In genomic region chr5:141320225-141321169, GRCh38 we compare ENCODE assay signal across 8 cellular contexts. TPM values are rescaled to one million over a fixed set of nuclear protein-coding genes. Genes with fewer than 3 reads are reported as not detected.
A peak's percentile ranks its signal among the peaks of the same experiment; 100 is the strongest.
DNase-seq lines count a peak whose midpoint lies in the region; ATAC-seq and TF ChIP-seq lines count a peak whose summit lies in the region.

A gene with protein sequence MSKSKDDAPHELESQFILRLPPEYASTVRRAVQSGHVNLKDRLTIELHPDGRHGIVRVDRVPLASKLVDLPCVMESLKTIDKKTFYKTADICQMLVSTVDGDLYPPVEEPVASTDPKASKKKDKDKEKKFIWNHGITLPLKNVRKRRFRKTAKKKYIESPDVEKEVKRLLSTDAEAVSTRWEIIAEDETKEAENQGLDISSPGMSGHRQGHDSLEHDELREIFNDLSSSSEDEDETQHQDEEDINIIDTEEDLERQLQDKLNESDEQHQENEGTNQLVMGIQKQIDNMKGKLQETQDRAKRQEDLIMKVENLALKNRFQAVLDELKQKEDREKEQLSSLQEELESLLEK (minus strand): TSS chr5:141320784. CDS start chr5:141320044, 740 bp downstream.

- peak within 1 kb of the TSS; percentile 83 for H4K91ac ChIP-seq in IMR-90 (ENCODE audit: insufficient read depth, low read depth, low read length)

- no peaks in the 10 kb centered on the region for H3K9me2 ChIP-seq in OCI-LY7 (ENCODE audit: insufficient read depth, low read length)

- no peak within 1 kb of the TSS; the same call in 1 of the 2 replicates for H2BK20ac ChIP-seq in IMR-90 (ENCODE audit: low read depth, low read length)

- in situ Hi-C loops in IMR-90 (cut with MboI; ENCODE audit: low sequenced_read_pairs): no loop called here

- H3K36me3 ChIP-seq in IMR-90 (ENCODE audit: control insufficient read depth, insufficient read depth, low read length) (peaks cover 11% of the 10 kb centered on the region), OCI-LY7 (ENCODE audit: insufficient read depth, low read length) (peaks cover 49% of the 10 kb centered on the region)

- BruUV-seq in IMR-90 (replicated peaks; lab: Mats Ljungman, UMichigan) (TSS peak; percentile 81), OCI-LY7 (replicated peaks; lab: Mats Ljungman, UMichigan) (TSS peak; percentile 83)

- 1% methylated on average over 41 of the region's 67 CpGs; no CpG with 5 or more reads in 1 of the 2 experiments for WGBS in IMR-90 (ENCODE audit: extremely low coverage in 2 of 2, insufficient read length in 1 of 2), 2 experiments

- H3K4ac ChIP-seq in IMR-90 (ENCODE audit: low read depth, low read length): peak within 1 kb of the TSS; percentile 89

- H3K27me3 ChIP-seq in IMR-90 (ENCODE audit: control insufficient read depth, insufficient read depth, low read length) (no peaks in the 10 kb centered on the region), mononuclear cell (ENCODE audit: insufficient read depth, low read length) (peaks cover 6% of the 10 kb centered on the region)

- CTCF ChIA-PET in IMR-90 (lab: Yijun Ruan, JAX) (interaction anchor here (0.8 to 1.7 kb wide), 10 partner anchors 40 to 310 kb away, joined by 3 to 7 read pairs (median 4); partner anchors contain the start of genes PCDHGA10 and PCDHGA11), OCI-LY7 (lab: Charles Lee; ENCODE audit: unreplicated experiment) (interaction anchor here (0.6 to 2.0 kb wide), 10 partner anchors 9 to 237 kb away, joined by 3 to 5 read pairs (median 3); partner anchors contain the start of genes PCDHGA1 and PCDHGA3)

- TF ChIP-seq POLR2A in IMR-90 (IDR thresholded peaks at IDR 0.05; ENCODE audit: low read depth, low read length): peak; percentile 97

- H3K14ac ChIP-seq in IMR-90 (replicated peaks; ENCODE audit: low read depth, low read length): peak within 1 kb of the TSS; percentile 93

- peak within 1 kb of the TSS; percentile 67 for H2BK5ac ChIP-seq in IMR-90 (ENCODE audit: low read depth, low read length, poor library complexity, severe bottlenecking)

- peaks cover 41% of the 10 kb centered on the region for H3K9me3 ChIP-seq in IMR-90 (ENCODE audit: control insufficient read depth, insufficient read depth, low read length)
- peaks cover 45% of the 10 kb centered on the region for H3K9me3 ChIP-seq in OCI-LY7 (ENCODE audit: low read length)
- H3K9me3 ChIP-seq in mononuclear cell (ENCODE audit: low read depth, low read length): peaks cover 46% of the 10 kb centered on the region

- POLR2A ChIA-PET in IMR-90 (lab: Charles Lee; ENCODE audit: unreplicated experiment): interaction anchor here (0.7 kb wide), 1 partner anchor 244 kb away, joined by 3 read pairs; no protein-coding TSS in a partner anchor
- POLR2A ChIA-PET in OCI-LY7 (lab: Charles Lee): interaction anchor here (0.6 to 3.2 kb wide), 23 partner anchors 9 to 1036 kb away, joined by 3 to 29 read pairs (median 4); partner anchors contain the start of genes PCDHGA1, PCDHGA2 and RNF14

- H3K9me1 ChIP-seq in IMR-90 (ENCODE audit: insufficient read depth, low read length): no peaks in the 10 kb centered on the region

- H4K20me1 ChIP-seq in IMR-90 (ENCODE audit: insufficient read depth, low read length) (peaks cover 7% of the 10 kb centered on the region; the same call in 1 of the 2 replicates), OCI-LY7 (ENCODE audit: insufficient read depth, low read length) (no peaks in the 10 kb centered on the region)

- no peak within 1 kb of the TSS for H2BK15ac ChIP-seq in IMR-90 (ENCODE audit: low read depth, low read length)

- H2AFZ ChIP-seq in IMR-90 (replicated peaks; ENCODE audit: low read length, poor library complexity) (peak within 1 kb of the TSS; percentile 97), OCI-LY7 (ENCODE audit: low read length) (peak within 1 kb of the TSS; percentile 83)

- H3K79me2 ChIP-seq in OCI-LY7 (ENCODE audit: insufficient read depth, low read depth, low read length): peaks cover 58% of the 10 kb centered on the region

- ATAC-seq in GM21526 (IDR thresholded peaks at IDR 0.05; ENCODE audit: low FRiP score, unreplicated experiment): peak; percentile 95
- ATAC-seq in IMR-90 (ENCODE audit: low read depth): peak; percentile 96

- dilution Hi-C loops in IMR-90 (cut with HindIII; ENCODE audit: low sequenced_read_pairs, unreplicated experiment): no loop called here

- TF ChIP-seq RAD21 in IMR-90 (IDR thresholded peaks at IDR 0.05; ENCODE audit: low read length): peak; percentile 47

- H3K4me3 ChIP-seq in IMR-90 (ENCODE audit: insufficient read depth, low read depth, low read length): peak within 1 kb of the TSS; percentile 66
- H3K4me3 ChIP-seq in OCI-LY7 (ENCODE audit: low read depth, low read length, poor library complexity, severe bottlenecking): peak within 1 kb of the TSS; percentile 96
- H3K4me3 ChIP-seq in epithelial cell of esophagus (ENCODE audit: low read length): peak within 1 kb of the TSS; percentile 86
- H3K4me3 ChIP-seq in mononuclear cell (ENCODE audit: low read length): peak within 1 kb of the TSS; percentile 77

- peak within 1 kb of the TSS; percentile 59 for H2AK9ac ChIP-seq in IMR-90 (replicated peaks; ENCODE audit: low read depth, low read length, poor library complexity)

- H3K9ac ChIP-seq in IMR-90 (ENCODE audit: low read depth, low read length): peak within 1 kb of the TSS; percentile 72

- H3K27ac ChIP-seq in IMR-90 (ENCODE audit: insufficient read depth, low read length) (peak within 1 kb of the TSS; percentile 80), OCI-LY7 (ENCODE audit: low read depth, low read length, poor library complexity, severe bottlenecking) (peak within 1 kb of the TSS; percentile 85)

- DNase-seq in DMS153 (lab: John Stamatoyannopoulos, UW) (peak; percentile 72), IMR-90 (peak; percentile 92), OCI-LY7 (ENCODE audit: low spot score) (peak; percentile 97), activated T-cell treated with anti-CD3 and anti-CD28 coated beads for 1 hour (ENCODE audit: low read depth) (peak; percentile 88), epithelial cell of esophagus (ENCODE audit: low read depth) (peak; percentile 93)
- DNase-seq in stimulated activated CD8-positive, alpha-beta memory T cell treated with anti-CD3 and anti-CD28 coated beads, Interleukin-4, amount 100 ng/mL, for 1 hour (ENCODE audit: low read depth in 2 of 2, low spot score in 1 of 2): peak; percentile 78 to 86

- peak within 1 kb of the TSS; percentile 40; the same call in 1 of the 2 replicates for H2BK120ac ChIP-seq in IMR-90 (ENCODE audit: low read depth, low read length)

- peak within 1 kb of the TSS; percentile 66 for H3K18ac ChIP-seq in IMR-90 (ENCODE audit: low read depth, low read length)

- peak within 1 kb of the TSS; percentile 92 to 96 for H4K8ac ChIP-seq in IMR-90 (ENCODE audit: low read depth in 2 of 2, low read length in 2 of 2)

- H3K23ac ChIP-seq in IMR-90 (ENCODE audit: low read depth, low read length): peak within 1 kb of the TSS; percentile 64

- TF ChIP-seq CTCF in IMR-90 (conservative IDR thresholded peaks at IDR 0.05; ENCODE audit: low read depth, low read length): peak; percentile 86
- TF ChIP-seq CTCF in OCI-LY7 (conservative IDR thresholded peaks at IDR 0.05; ENCODE audit: low read length): peak; percentile 96
- peak; percentile 88 for TF ChIP-seq CTCF in epithelial cell of esophagus (IDR thresholded peaks at IDR 0.05; ENCODE audit: insufficient read depth, low read depth, low read length, missing control alignments)

- peak within 1 kb of the TSS; percentile 85; the same call in 1 of the 2 replicates for H3K56ac ChIP-seq in IMR-90 (ENCODE audit: extremely low read depth, insufficient read depth, low read length)

- H3K4me1 ChIP-seq in IMR-90 (ENCODE audit: control insufficient read depth, insufficient read depth, low read length) (no peaks in the 10 kb centered on the region), OCI-LY7 (ENCODE audit: insufficient read depth, low read length, poor library complexity, severe bottlenecking) (peaks cover 34% of the 10 kb centered on the region), mononuclear cell (ENCODE audit: insufficient read depth, low read length) (peaks cover 11% of the 10 kb centered on the region)

- H3K4me2 ChIP-seq in IMR-90 (ENCODE audit: low read depth, low read length): peak within 1 kb of the TSS; percentile 64
- H3K4me2 ChIP-seq in OCI-LY7 (ENCODE audit: low read length): peak within 1 kb of the TSS; percentile 79

- intact Hi-C loops in IMR-90 (cut with micrococcal nuclease) (no loop called here), OCI-LY7 (cut with micrococcal nuclease; ENCODE audit: unreplicated experiment) (loop anchor here (10.0 kb wide), 1 partner anchor 784 kb away; the partner anchor contains the start of gene NDFIP1)

- H2AK5ac ChIP-seq in IMR-90 (ENCODE audit: low read depth, low read length): no peak within 1 kb of the TSS

- peaks cover 10 to 17% of the 10 kb centered on the region in 2 experiments for H3K79me1 ChIP-seq in IMR-90 (ENCODE audit: low read depth in 1 of 2, low read length in 2 of 2)

- H4K5ac ChIP-seq in IMR-90 (ENCODE audit: low read depth, low read length): peak within 1 kb of the TSS; percentile 91

TF ChIP-seq in IMR-90, 13 proteins besides CTCF, POLR2A, EP300 and RAD21 (continues in another document):
- TF ChIP-seq RCOR1 (IDR thresholded peaks at IDR 0.05; ENCODE audit: insufficient replicate concordance, low read length): no peak
- no peak for TF ChIP-seq FOS (IDR thresholded peaks at IDR 0.05; ENCODE audit: low read depth, low read length)
- TF ChIP-seq MAZ (IDR thresholded peaks at IDR 0.05; ENCODE audit: borderline replicate concordance, low read depth, low read length): peak; percentile 88; the same call in 1 of the 2 replicates
- no peak for TF ChIP-seq CEBPB (IDR thresholded peaks at IDR 0.05; ENCODE audit: low read depth, low read length)
- TF ChIP-seq SMC3 (IDR thresholded peaks at IDR 0.05; ENCODE audit: low read depth, low read length): no peak
- no peak for TF ChIP-seq RFX5 (IDR thresholded peaks at IDR 0.05; ENCODE audit: low read depth, low read length)
- no peak for TF ChIP-seq BHLHE40 (IDR thresholded peaks at IDR 0.05; ENCODE audit: low read depth, low read length)
- TF ChIP-seq MAFK (IDR thresholded peaks at IDR 0.05; ENCODE audit: low read depth, low read length): 0 out of 2 replicates have a peak, but pooled peaks have one; percentile 30

RNA-seq across cellular contexts. Expression of the gene that starts here (rescaled TPM):
- total RNA-seq in IMR-90 (2012; rRNA removed) (51.8 and 100 TPM in 2 replicates), OCI-LY7 (2022) (103 and 113 TPM in 2 replicates), mononuclear cell (76.5 TPM)
- polyA plus RNA-seq in IMR-90 (2012; rRNA removed): 38.4 and 45.7 TPM in 2 replicates
- 12.1 and 22.2 TPM in 2 replicates for polyA plus RNA-seq in IMR-90 (2012; cell fraction: cytosol; rRNA removed)
- polyA plus RNA-seq in IMR-90 (2012; cell fraction: nucleus; rRNA removed; ENCODE audit: low replicate concordance): 4.1 and 19.2 TPM in 2 replicates
- total RNA-seq in OCI-LY7 (2014; rRNA removed; shearing (Covaris generic)): 115 and 126 TPM in 2 replicates

Comparison
In these comparisons a context has a peak if more than half of its experiments do, and no peak if none do; other contexts are left out.
1. Peak in every context shown above with its lines: DNase-seq, ATAC-seq, H3K4me3 ChIP-seq and H3K27ac ChIP-seq.